In genomic region chr19:46764817-46765291, GRCh38 we compare ENCODE assay signal across 21 cellular contexts. TPM values are rescaled to one million over a fixed set of nuclear protein-coding genes. Genes with fewer than 3 reads are reported as not detected.
A peak's percentile ranks its signal among the peaks of the same experiment; 100 is the strongest.
DNase-seq lines count a peak whose midpoint lies in the region; ATAC-seq and TF ChIP-seq lines count a peak whose summit lies in the region.
"Had no signal": no experiment of that assay in that cellular context is flagged by ENCODE, and none has a peak within 500 bp of the region (broad histone marks: within the 10 kb centered on the region; RNA-seq: fewer than 3 reads in every experiment).

No MANE protein-coding gene starts in this region.

- no peaks in the 10 kb centered on the region for H3K36me3 Mint-ChIP-seq in dendritic cell treated with granulocyte-macrophage colony-stimulating factor and Interleukin-4, amounts not matched to agents 40 ng/mL and 50 ng/mL, for 4 days (ENCODE audit: low read depth)
- H3K36me3 Mint-ChIP-seq in activated T-helper 17 cell treated with anti-CD3 and anti-CD28 coated beads, Interleukin-2, amount 50 U/mL, for 72 hours (ENCODE audit: low read depth) = no peaks in the 10 kb centered on the region
- H3K36me3 Mint-ChIP-seq: CD8-positive, alpha-beta memory T cell; memory B cell had no signal

- TF ChIP-seq POLR2A in heart left ventricle (IDR thresholded peaks at IDR 0.05) = no peak

- DNase-seq in heart left ventricle (no peak), cardiac septum (ENCODE audit: low spot score) (no peak), mucosa of descending colon (peak; percentile 74 to 81 (median 79)), GOT3 (lab: John Stamatoyannopoulos, UW) (no peak), COLO829 (ENCODE audit: low spot score) (no peak)
- DNase-seq: activated CD4-positive, alpha-beta T cell treated with anti-CD3 and anti-CD28 coated beads for 4 hours; activated naive CD4-positive, alpha-beta T cell treated with anti-CD3 and anti-CD28 coated beads, Interleukin-2, amount 50 U/mL, for 16 hours; CD8-positive, alpha-beta memory T cell; effector CD8-positive, alpha-beta T cell; foreskin keratinocyte; NCI-H1105; NCI-H2227 treated with DMSO at 0.1 percent for 48 hours; nucleus accumbens had no signal

- ATAC-seq in heart left ventricle = peak; percentile 53 to 83 (median 73)
- ATAC-seq in mucosa of descending colon = peak; percentile 93
- ATAC-seq in activated T-helper 17 cell treated with anti-CD3 and anti-CD28 coated beads, Interleukin-2, amount 50 U/mL, for 72 hours (replicated peaks) = no peak
- no peak for ATAC-seq in GM21529 (IDR thresholded peaks at IDR 0.05; ENCODE audit: unreplicated experiment)
- ATAC-seq: foreskin keratinocyte; GM23338; stimulated activated effector memory CD8-positive, alpha-beta T cell treated with anti-CD3 and anti-CD28 coated beads, Interleukin-12 subunit alpha, Interleukin-12 subunit beta, amount 100 ng/mL, for 72 hours had no signal

- H3K4me3 Mint-ChIP-seq in dendritic cell treated with granulocyte-macrophage colony-stimulating factor and Interleukin-4, amounts not matched to agents 40 ng/mL and 50 ng/mL, for 4 days = no peak overlapping the region
- no peak overlapping the region for H3K4me3 Mint-ChIP-seq in activated T-helper 17 cell treated with anti-CD3 and anti-CD28 coated beads, Interleukin-2, amount 50 U/mL, for 72 hours
- H3K4me3 Mint-ChIP-seq: CD8-positive, alpha-beta memory T cell; GM23338; memory B cell; stimulated activated effector memory CD8-positive, alpha-beta T cell treated with anti-CD3 and anti-CD28 coated beads, Interleukin-12 subunit alpha, Interleukin-12 subunit beta, amount 100 ng/mL, for 72 hours; T-helper 2 cell treated with Interferon-gamma antibody and Interleukin-4, amounts not matched to agents 5 μg/mL and 100 μg/mL, for 36 hours; type B pancreatic cell had no signal

- H3K4me3 ChIP-seq in heart left ventricle = no peak overlapping the region
- H3K4me3 ChIP-seq in mucosa of descending colon = no peak overlapping the region
- H3K4me3 ChIP-seq: GM23338 had no signal

- no peaks in the 10 kb centered on the region for H3K9me3 Mint-ChIP-seq in dendritic cell treated with granulocyte-macrophage colony-stimulating factor and Interleukin-4, amounts not matched to agents 40 ng/mL and 50 ng/mL, for 4 days
- H3K9me3 Mint-ChIP-seq in activated T-helper 17 cell treated with anti-CD3 and anti-CD28 coated beads, Interleukin-2, amount 50 U/mL, for 72 hours = no peaks in the 10 kb centered on the region
- H3K9me3 Mint-ChIP-seq: CD8-positive, alpha-beta memory T cell; GM23338; memory B cell; stimulated activated effector memory CD8-positive, alpha-beta T cell treated with anti-CD3 and anti-CD28 coated beads, Interleukin-12 subunit alpha, Interleukin-12 subunit beta, amount 100 ng/mL, for 72 hours; T-helper 2 cell treated with Interferon-gamma antibody and Interleukin-4, amounts not matched to agents 5 μg/mL and 100 μg/mL, for 36 hours; type B pancreatic cell had no signal

- H3K4me1 Mint-ChIP-seq in dendritic cell treated with granulocyte-macrophage colony-stimulating factor and Interleukin-4, amounts not matched to agents 40 ng/mL and 50 ng/mL, for 4 days (ENCODE audit: low read depth) = peaks cover 21% of the 10 kb centered on the region
- peaks cover 6% of the 10 kb centered on the region for H3K4me1 Mint-ChIP-seq in activated T-helper 17 cell treated with anti-CD3 and anti-CD28 coated beads, Interleukin-2, amount 50 U/mL, for 72 hours

- peak overlapping the region; percentile 59 for H3K27ac Mint-ChIP-seq in dendritic cell treated with granulocyte-macrophage colony-stimulating factor and Interleukin-4, amounts not matched to agents 40 ng/mL and 50 ng/mL, for 4 days
- no peak overlapping the region for H3K27ac Mint-ChIP-seq in activated T-helper 17 cell treated with anti-CD3 and anti-CD28 coated beads, Interleukin-2, amount 50 U/mL, for 72 hours
- H3K27ac Mint-ChIP-seq: GM23338; memory B cell; stimulated activated effector memory CD8-positive, alpha-beta T cell treated with anti-CD3 and anti-CD28 coated beads, Interleukin-12 subunit alpha, Interleukin-12 subunit beta, amount 100 ng/mL, for 72 hours; T-helper 2 cell treated with Interferon-gamma antibody and Interleukin-4, amounts not matched to agents 5 μg/mL and 100 μg/mL, for 36 hours; type B pancreatic cell had no signal

- 58 to 66% (median 60%) methylated on average over 11 of the region's 11 CpGs for WGBS in heart left ventricle, 4 donors

- no peaks in the 10 kb centered on the region for H3K9me3 ChIP-seq in heart left ventricle
- no peaks in the 10 kb centered on the region for H3K9me3 ChIP-seq in mucosa of descending colon

- H3K4me1 ChIP-seq in heart left ventricle (peaks cover 0 to 24% (median 3%) of the 10 kb centered on the region in 12 donors), mucosa of descending colon (ENCODE audit: low read depth) (peaks cover 25% of the 10 kb centered on the region)

- H3K27me3 Mint-ChIP-seq in dendritic cell treated with granulocyte-macrophage colony-stimulating factor and Interleukin-4, amounts not matched to agents 40 ng/mL and 50 ng/mL, for 4 days = no peaks in the 10 kb centered on the region
- H3K27me3 Mint-ChIP-seq in activated T-helper 17 cell treated with anti-CD3 and anti-CD28 coated beads, Interleukin-2, amount 50 U/mL, for 72 hours = no peaks in the 10 kb centered on the region
- H3K27me3 Mint-ChIP-seq: memory B cell, type B pancreatic cell had no signal

- H3K36me3 ChIP-seq in heart left ventricle (no peaks in the 10 kb centered on the region), mucosa of descending colon (ENCODE audit: low read depth) (no peaks in the 10 kb centered on the region)

- intact Hi-C loops in heart left ventricle (cut with DNase I) = loop anchor here in 3 of 10 donors (5.0 to 10.0 kb wide), 2 partner anchors 57 to 230 kb away; no protein-coding TSS in a partner anchor
- intact Hi-C loops in cardiac septum (cut with DNase I) = no loop called here
- intact Hi-C loops in dendritic cell treated with granulocyte-macrophage colony-stimulating factor and Interleukin-4, amounts not matched to agents 40 ng/mL and 50 ng/mL, for 4 days (cut with micrococcal nuclease) = no loop called here
- intact Hi-C loops in mucosa of descending colon (cut with DNase I, micrococcal nuclease) = loop anchor here in 1 of 2 donors (5.0 kb wide), 1 partner anchor 72 kb away; no protein-coding TSS in a partner anchor

- H3K27ac ChIP-seq in heart left ventricle = no peak overlapping the region
- H3K27ac ChIP-seq: foreskin keratinocyte had no signal

- TF ChIP-seq CTCF in heart left ventricle (IDR thresholded peaks at IDR 0.05) (no peak), mucosa of descending colon (IDR thresholded peaks at IDR 0.05) (no peak)

- no peaks in the 10 kb centered on the region for H3K27me3 ChIP-seq in heart left ventricle
- H3K27me3 ChIP-seq: foreskin keratinocyte had no signal

RNA-seq across cellular contexts. Expression of gene STRN4, which starts 18.6 kb away (rescaled TPM):
- total RNA-seq in heart left ventricle (10 to 100 TPM; 41.0 to 93.6 (median 53.7) TPM), cardiac septum (54.2 TPM), mucosa of descending colon (10 to 100 TPM; 68.3 to 79.2 (median 73.7) TPM)
- 10 to 100 TPM; 42.2 to 89.6 TPM for polyA plus RNA-seq in heart left ventricle
- 10 to 100 TPM; 60.7 to 69.9 TPM for total RNA-seq in activated T-helper 17 cell treated with anti-CD3 and anti-CD28 coated beads, Interleukin-2, amount 50 U/mL, for 72 hours

RNA-seq across cellular contexts. Expression of gene FKRP, which starts 19.0 kb away (rescaled TPM):
- total RNA-seq in heart left ventricle (10 to 100 TPM; 13.9 to 25.1 (median 19.8) TPM), cardiac septum (24.2 TPM), mucosa of descending colon (10 to 100 TPM; 10.7 to 19.8 (median 10.9) TPM)
- polyA plus RNA-seq in heart left ventricle = 10 to 100 TPM; 14.4 to 20.7 TPM
- total RNA-seq in activated T-helper 17 cell treated with anti-CD3 and anti-CD28 coated beads, Interleukin-2, amount 50 U/mL, for 72 hours = 10 to 100 TPM in 1 of 2 donors, 1 to 10 TPM in 1; 6.3 to 14.3 TPM

RNA-seq across cellular contexts. Expression of gene SLC1A5, which starts 23.5 kb away (rescaled TPM):
- 10 to 100 TPM in 4 of 9 donors, 1 to 10 TPM in 5; 3.7 to 22.4 (median 8.9) TPM for total RNA-seq in heart left ventricle
- 10 to 100 TPM in 1 of 2 donors, 1 to 10 TPM in 1; 3.8 to 21.5 TPM for polyA plus RNA-seq in heart left ventricle
- total RNA-seq in cardiac septum = 6.8 TPM
- 100 to 1,000 TPM in 1 of 3 donors, 10 to 100 TPM in 2; 54.7 to 101 (median 89.2) TPM for total RNA-seq in mucosa of descending colon
- total RNA-seq in activated T-helper 17 cell treated with anti-CD3 and anti-CD28 coated beads, Interleukin-2, amount 50 U/mL, for 72 hours = 100 to 1,000 TPM; 119 to 221 TPM

RNA-seq across cellular contexts. Expression of gene PRKD2, which starts 47.9 kb away (rescaled TPM):
- total RNA-seq in heart left ventricle (10 to 100 TPM in 7 of 9 donors, 1 to 10 TPM in 2; 8.4 to 32.8 (median 13.2) TPM), cardiac septum (13.3 TPM), mucosa of descending colon (10 to 100 TPM; 52.5 to 70.5 (median 62.9) TPM)
- polyA plus RNA-seq in heart left ventricle = 10 to 100 TPM; 10.6 to 12.1 TPM
- total RNA-seq in activated T-helper 17 cell treated with anti-CD3 and anti-CD28 coated beads, Interleukin-2, amount 50 U/mL, for 72 hours = 100 to 1,000 TPM in 1 of 2 donors, 10 to 100 TPM in 1; 75.0 to 103 TPM

Comparison
In these comparisons a context has a peak if more than half of its experiments do, and no peak if none do; other contexts are left out.
1. ATAC-seq: peak in heart left ventricle (4 of 4) and mucosa of descending colon (single experiment); none in activated T-helper 17 cell treated with anti-CD3 and anti-CD28 coated beads, Interleukin-2, amount 50 U/mL, for 72 hours (single experiment) and GM21529 (single experiment).
2. DNase-seq: peak in mucosa of descending colon (3 of 3); none in heart left ventricle (0 of 5), cardiac septum (single experiment), GOT3 (single experiment) and COLO829 (single experiment).